Comparison of ENCODE assay signal across 1 cellular context in the genomic region with DNA sequence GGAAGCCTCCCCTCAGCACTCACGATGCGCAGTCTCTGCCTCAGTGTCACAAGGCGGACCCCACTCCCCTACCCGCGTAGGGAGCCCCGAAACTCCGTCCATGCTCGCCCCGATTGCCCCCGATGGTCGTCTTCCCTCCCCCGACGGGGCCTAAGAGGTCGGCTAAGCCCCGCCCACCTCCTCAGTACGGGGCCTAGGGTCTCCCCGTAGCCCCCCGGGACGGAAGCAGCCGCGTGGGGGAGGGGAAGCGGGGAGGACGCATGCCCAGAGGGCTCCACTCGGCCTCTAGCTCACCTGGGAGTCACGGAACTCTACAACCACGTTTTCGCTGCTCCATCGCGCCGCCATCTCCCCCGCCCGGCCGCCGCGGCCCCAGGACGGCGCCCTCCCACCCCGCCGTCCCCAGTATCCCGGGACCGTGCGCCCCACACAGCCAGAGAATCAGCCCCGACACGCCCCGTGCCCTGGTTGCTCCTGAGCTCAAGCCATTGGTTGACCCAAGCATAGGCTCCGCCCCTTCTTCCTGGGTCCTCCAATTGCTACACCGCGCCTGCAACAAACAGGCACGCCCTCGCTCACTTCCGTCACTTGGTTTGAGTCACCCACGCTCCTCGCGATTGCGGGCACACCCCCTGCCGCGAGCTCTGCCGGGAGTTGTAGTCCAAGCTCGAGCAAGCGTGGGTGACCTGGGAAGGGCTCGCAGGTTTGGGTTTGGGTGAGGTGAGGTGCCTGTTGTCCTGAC.
TF ChIP-seq lines count a peak whose summit lies in the region.

Gene WDR59, minus strand, starts transcription at position 454 of the 742 bp plus-strand sequence. Its CDS starts 106 bp downstream, at position 348.

TF ChIP-seq in K562, 482 proteins besides CTCF, POLR2A, EP300 and RAD21 (continued from another document and continues in another):
- no peak for TF ChIP-seq DEAF1 (CRISPR knock-in tag; IDR thresholded peaks at IDR 0.05)
- TF ChIP-seq HDGF (IDR thresholded peaks at IDR 0.05): no peak
- no peak for TF ChIP-seq TCF7 (IDR thresholded peaks at IDR 0.05; ENCODE audit: borderline replicate concordance)
- 0 out of 2 replicates have a peak, but pooled peaks have one; percentile 47 for TF ChIP-seq TGIF2 (CRISPR knock-in tag; IDR thresholded peaks at IDR 0.05)
- TF ChIP-seq ZFP30 (CRISPR knock-in tag; IDR thresholded peaks at IDR 0.05; ENCODE audit: borderline replicate concordance): no peak
- no peak for TF ChIP-seq RBM22 (IDR thresholded peaks at IDR 0.05; ENCODE audit: low read depth, low read length, poor library complexity, severe bottlenecking)
- peak; percentile 58 for TF ChIP-seq POLR2B (IDR thresholded peaks at IDR 0.05; ENCODE audit: low read depth, partially characterized antibody)
- TF ChIP-seq RBM25 (IDR thresholded peaks at IDR 0.05; ENCODE audit: low read depth, low read length, severe bottlenecking): peak; percentile 42
- TF ChIP-seq, protein P1, sequence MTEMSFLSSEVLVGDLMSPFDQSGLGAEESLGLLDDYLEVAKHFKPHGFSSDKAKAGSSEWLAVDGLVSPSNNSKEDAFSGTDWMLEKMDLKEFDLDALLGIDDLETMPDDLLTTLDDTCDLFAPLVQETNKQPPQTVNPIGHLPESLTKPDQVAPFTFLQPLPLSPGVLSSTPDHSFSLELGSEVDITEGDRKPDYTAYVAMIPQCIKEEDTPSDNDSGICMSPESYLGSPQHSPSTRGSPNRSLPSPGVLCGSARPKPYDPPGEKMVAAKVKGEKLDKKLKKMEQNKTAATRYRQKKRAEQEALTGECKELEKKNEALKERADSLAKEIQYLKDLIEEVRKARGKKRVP (CRISPR knock-in tag; IDR thresholded peaks at IDR 0.05): no peak
- TF ChIP-seq ZBTB9 (CRISPR knock-in tag; IDR thresholded peaks at IDR 0.05): no peak
- no peak for TF ChIP-seq ZSCAN32 (CRISPR knock-in tag; IDR thresholded peaks at IDR 0.05)
- TF ChIP-seq BCLAF1 (IDR thresholded peaks at IDR 0.05; ENCODE audit: borderline replicate concordance in 1 of 2, control insufficient read depth in 1 of 2, low read depth in 2 of 2, low read length in 1 of 2): no peak
- TF ChIP-seq PTTG1 (tag; IDR thresholded peaks at IDR 0.05; ENCODE audit: low read depth): no peak
- TF ChIP-seq, protein P2, sequence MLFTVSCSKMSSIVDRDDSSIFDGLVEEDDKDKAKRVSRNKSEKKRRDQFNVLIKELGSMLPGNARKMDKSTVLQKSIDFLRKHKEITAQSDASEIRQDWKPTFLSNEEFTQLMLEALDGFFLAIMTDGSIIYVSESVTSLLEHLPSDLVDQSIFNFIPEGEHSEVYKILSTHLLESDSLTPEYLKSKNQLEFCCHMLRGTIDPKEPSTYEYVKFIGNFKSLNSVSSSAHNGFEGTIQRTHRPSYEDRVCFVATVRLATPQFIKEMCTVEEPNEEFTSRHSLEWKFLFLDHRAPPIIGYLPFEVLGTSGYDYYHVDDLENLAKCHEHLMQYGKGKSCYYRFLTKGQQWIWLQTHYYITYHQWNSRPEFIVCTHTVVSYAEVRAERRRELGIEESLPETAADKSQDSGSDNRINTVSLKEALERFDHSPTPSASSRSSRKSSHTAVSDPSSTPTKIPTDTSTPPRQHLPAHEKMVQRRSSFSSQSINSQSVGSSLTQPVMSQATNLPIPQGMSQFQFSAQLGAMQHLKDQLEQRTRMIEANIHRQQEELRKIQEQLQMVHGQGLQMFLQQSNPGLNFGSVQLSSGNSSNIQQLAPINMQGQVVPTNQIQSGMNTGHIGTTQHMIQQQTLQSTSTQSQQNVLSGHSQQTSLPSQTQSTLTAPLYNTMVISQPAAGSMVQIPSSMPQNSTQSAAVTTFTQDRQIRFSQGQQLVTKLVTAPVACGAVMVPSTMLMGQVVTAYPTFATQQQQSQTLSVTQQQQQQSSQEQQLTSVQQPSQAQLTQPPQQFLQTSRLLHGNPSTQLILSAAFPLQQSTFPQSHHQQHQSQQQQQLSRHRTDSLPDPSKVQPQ (CRISPR knock-in tag; IDR thresholded peaks at IDR 0.05; ENCODE audit: borderline replicate concordance): no peak
- peak; percentile 19; the same call in 1 of the 2 replicates for TF ChIP-seq CTBP1 (IDR thresholded peaks at IDR 0.05; ENCODE audit: borderline replicate concordance)
- TF ChIP-seq KLF6 (CRISPR knock-in tag; IDR thresholded peaks at IDR 0.05; ENCODE audit: borderline replicate concordance): no peak
- no peak for TF ChIP-seq CUX1 (CRISPR knock-in tag; IDR thresholded peaks at IDR 0.05)
- TF ChIP-seq, protein P3, sequence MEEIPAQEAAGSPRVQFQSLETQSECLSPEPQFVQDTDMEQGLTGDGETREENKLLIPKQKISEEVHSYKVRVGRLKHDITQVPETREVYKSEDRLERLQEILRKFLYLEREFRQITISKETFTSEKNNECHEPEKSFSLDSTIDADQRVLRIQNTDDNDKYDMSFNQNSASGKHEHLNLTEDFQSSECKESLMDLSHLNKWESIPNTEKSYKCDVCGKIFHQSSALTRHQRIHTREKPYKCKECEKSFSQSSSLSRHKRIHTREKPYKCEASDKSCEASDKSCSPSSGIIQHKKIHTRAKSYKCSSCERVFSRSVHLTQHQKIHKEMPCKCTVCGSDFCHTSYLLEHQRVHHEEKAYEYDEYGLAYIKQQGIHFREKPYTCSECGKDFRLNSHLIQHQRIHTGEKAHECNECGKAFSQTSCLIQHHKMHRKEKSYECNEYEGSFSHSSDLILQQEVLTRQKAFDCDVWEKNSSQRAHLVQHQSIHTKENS (CRISPR knock-in tag; IDR thresholded peaks at IDR 0.05): no peak
- TF ChIP-seq ZNF445 (CRISPR knock-in tag; IDR thresholded peaks at IDR 0.05; ENCODE audit: low read depth): no peak
- TF ChIP-seq CCNT2 (IDR thresholded peaks at IDR 0.05; ENCODE audit: borderline replicate concordance, extremely low read depth, insufficient read length, low read depth, low read length): no peak
- no peak for TF ChIP-seq ZFPM2 (CRISPR knock-in tag; IDR thresholded peaks at IDR 0.05)
- no peak for TF ChIP-seq ZNF3 (CRISPR knock-in tag; IDR thresholded peaks at IDR 0.05)
- TF ChIP-seq, protein P4, sequence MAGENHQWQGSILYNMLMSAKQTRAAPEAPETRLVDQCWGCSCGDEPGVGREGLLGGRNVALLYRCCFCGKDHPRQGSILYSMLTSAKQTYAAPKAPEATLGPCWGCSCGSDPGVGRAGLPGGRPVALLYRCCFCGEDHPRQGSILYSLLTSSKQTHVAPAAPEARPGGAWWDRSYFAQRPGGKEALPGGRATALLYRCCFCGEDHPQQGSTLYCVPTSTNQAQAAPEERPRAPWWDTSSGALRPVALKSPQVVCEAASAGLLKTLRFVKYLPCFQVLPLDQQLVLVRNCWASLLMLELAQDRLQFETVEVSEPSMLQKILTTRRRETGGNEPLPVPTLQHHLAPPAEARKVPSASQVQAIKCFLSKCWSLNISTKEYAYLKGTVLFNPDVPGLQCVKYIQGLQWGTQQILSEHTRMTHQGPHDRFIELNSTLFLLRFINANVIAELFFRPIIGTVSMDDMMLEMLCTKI (IDR thresholded peaks at IDR 0.05; ENCODE audit: partially characterized antibody): no peak
- no peak for TF ChIP-seq GTF2E2 (tag; IDR thresholded peaks at IDR 0.05)
- TF ChIP-seq YY1 (IDR thresholded peaks at IDR 0.05; ENCODE audit: borderline replicate concordance in 1 of 3, control insufficient read depth in 1 of 3, extremely low read depth in 1 of 3, insufficient read depth in 3 of 3, insufficient read length in 1 of 3, insufficient replicate concordance in 2 of 3, low read depth in 1 of 3, low read length in 2 of 3): peak; percentile 23 to 64 (median 56)
- TF ChIP-seq, protein P5, sequence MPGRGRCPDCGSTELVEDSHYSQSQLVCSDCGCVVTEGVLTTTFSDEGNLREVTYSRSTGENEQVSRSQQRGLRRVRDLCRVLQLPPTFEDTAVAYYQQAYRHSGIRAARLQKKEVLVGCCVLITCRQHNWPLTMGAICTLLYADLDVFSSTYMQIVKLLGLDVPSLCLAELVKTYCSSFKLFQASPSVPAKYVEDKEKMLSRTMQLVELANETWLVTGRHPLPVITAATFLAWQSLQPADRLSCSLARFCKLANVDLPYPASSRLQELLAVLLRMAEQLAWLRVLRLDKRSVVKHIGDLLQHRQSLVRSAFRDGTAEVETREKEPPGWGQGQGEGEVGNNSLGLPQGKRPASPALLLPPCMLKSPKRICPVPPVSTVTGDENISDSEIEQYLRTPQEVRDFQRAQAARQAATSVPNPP (IDR thresholded peaks at IDR 0.05; ENCODE audit: borderline replicate concordance, insufficient read depth, insufficient read length): no peak
- TF ChIP-seq KLF16 (IDR thresholded peaks at IDR 0.05): no peak
- TF ChIP-seq CGGBP1 (CRISPR knock-in tag; IDR thresholded peaks at IDR 0.05): no peak; the same call in 1 of the 2 replicates
- no peak; the same call in 1 of the 2 replicates for TF ChIP-seq ZNF12 (CRISPR knock-in tag; IDR thresholded peaks at IDR 0.05)
- peak; percentile 89 for TF ChIP-seq POLR2G (IDR thresholded peaks at IDR 0.05; ENCODE audit: low read depth, low read length)
- TF ChIP-seq SIN3B (IDR thresholded peaks at IDR 0.05; ENCODE audit: low read depth): no peak
- no peak for TF ChIP-seq NFXL1 (CRISPR knock-in tag; IDR thresholded peaks at IDR 0.05)
- TF ChIP-seq NCOR1 (IDR thresholded peaks at IDR 0.05): no peak
